Comparison of ENCODE assay signal across 24 cellular contexts in the genomic region with DNA sequence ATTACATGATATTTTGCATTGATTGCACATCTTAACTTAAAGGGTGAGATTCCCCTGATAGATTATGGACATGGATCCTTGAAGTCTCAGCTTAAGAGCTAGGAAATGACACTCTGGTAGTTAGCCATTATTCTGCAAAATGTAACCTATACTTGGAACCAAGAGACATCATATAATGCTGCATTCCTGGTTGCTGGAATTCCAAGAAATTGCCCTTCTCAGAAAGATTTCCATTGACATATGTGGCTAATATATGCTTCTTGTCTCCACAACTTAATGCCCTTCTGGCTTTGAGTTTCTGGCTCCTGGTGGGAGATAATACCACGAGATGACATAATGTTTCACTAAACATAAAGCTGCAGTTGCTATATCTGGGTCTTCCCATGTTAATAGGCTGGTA.
"Had no signal": no experiment of that assay in that cellular context is flagged by ENCODE, and none has a peak within 500 bp of the region (broad histone marks: within the 10 kb centered on the region; RNA-seq: fewer than 3 reads in every experiment).

No MANE protein-coding gene starts in this region.

- DNase-seq: stimulated activated CD4-positive, alpha-beta T cell treated with anti-CD3 and anti-CD28 coated beads, Interleukin-2, amount 100 ng/mL, for 48 hours; stimulated activated CD4-positive, alpha-beta T cell treated with anti-CD3 and anti-CD28 coated beads, Interleukin-4, amount 100 ng/mL, for 1 hour; stimulated activated CD4-positive, alpha-beta T cell treated with anti-CD3 and anti-CD28 coated beads, Interleukin-4, amount 100 ng/mL, for 24 hours; stimulated activated CD4-positive, alpha-beta T cell treated with anti-CD3 and anti-CD28 coated beads, Interleukin-4, amount 100 ng/mL, for 4 hours; stimulated activated CD8-positive, alpha-beta memory T cell treated with anti-CD3 and anti-CD28 coated beads, Interleukin-4, amount 100 ng/mL, for 48 hours; stimulated activated naive B cell treated with anti-CD40 and anti-IgM and Interleukin-4, amounts not matched to agents 10 μg/mL and 1 μg/mL and 100 μg/mL, for 72 hours; stimulated activated naive CD4-positive, alpha-beta T cell; stimulated activated naive CD4-positive, alpha-beta T cell treated with Interleukin-2 at 50 U/mL for 16 hours; stimulated activated naive CD8-positive, alpha-beta T cell treated with anti-CD3 and anti-CD28 coated beads, Interleukin-15, amount 100 ng/mL, for 72 hours; stimulated activated naive CD8-positive, alpha-beta T cell treated with anti-CD3 and anti-CD28 coated beads, Interleukin-15, Interleukin-2, amounts not matched to agents 100 U/mL and 50 U/mL, for 24 hours; stomach; substantia nigra; testis; thyroid gland; tibial artery; transverse colon; trophoblast cell; upper lobe of left lung; upper lobe of right lung; uterus had no signal

- H3K27ac ChIP-seq: stomach, suprapubic skin, testis, thoracic aorta, thyroid gland, tibial artery, tibial nerve, transverse colon, upper lobe of left lung, upper lobe of right lung, uterus, vagina had no signal

- H3K36me3 ChIP-seq: stomach, suprapubic skin, thoracic aorta, thyroid gland, tibial artery, tibial nerve, transverse colon, upper lobe of left lung, upper lobe of right lung, uterus, vagina had no signal

- H3K9me3 ChIP-seq: stomach, suprapubic skin, testis, thoracic aorta, thyroid gland, tibial artery, transverse colon, upper lobe of left lung, upper lobe of right lung, uterus, vagina had no signal

- H3K4me1 ChIP-seq: stomach, suprapubic skin, testis, thyroid gland, tibial artery, tibial nerve, transverse colon, upper lobe of left lung, upper lobe of right lung, uterus, vagina had no signal

- H3K27me3 ChIP-seq: stomach, suprapubic skin, testis, thyroid gland, tibial artery, tibial nerve, transverse colon, upper lobe of left lung, upper lobe of right lung, uterus, vagina had no signal

- H3K4me3 ChIP-seq: stomach, suprapubic skin, testis, thoracic aorta, thyroid gland, tibial artery, tibial nerve, transverse colon, upper lobe of left lung, upper lobe of right lung, uterus, vagina had no signal
